ENCODE assay signal across 10 cellular contexts in the genomic region with DNA sequence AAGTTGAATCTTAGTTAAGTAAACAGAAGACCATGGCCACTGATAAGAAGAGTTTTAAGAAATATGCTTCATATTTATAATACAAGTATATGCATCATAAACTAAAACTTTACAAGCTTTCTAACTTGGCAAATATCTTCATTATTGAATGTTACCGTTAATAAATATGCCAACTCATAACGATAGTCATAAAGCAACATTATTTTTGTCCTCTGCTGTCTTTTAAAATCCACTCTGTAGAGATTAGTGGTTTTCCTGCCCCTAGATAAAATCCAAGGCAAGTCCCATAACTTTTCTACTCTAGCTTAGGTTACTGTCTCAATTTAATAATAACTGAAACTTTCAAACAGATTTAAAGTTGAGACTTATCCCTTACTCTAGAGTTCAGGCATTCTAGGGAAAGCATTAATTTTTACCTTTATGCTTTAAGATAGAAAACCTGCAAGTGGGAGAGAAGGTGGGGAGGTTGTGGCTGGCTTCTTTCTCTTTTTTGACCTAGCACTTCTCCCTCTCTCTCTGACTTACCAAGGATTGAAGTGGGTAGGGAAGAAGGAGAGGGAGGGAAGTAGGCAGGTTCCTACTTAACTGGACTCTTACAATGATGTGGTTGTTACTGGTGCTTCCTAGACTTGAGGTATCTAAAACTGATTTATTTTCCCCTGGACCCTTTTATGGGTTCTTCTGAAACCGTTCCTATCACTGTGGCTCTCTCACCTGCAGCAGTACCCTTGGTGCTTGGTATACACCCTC. TPM values are rescaled to one million over a fixed set of nuclear protein-coding genes. Genes with fewer than 3 reads are reported as not detected.
DNase-seq lines count a peak whose midpoint lies in the region; ATAC-seq and TF ChIP-seq lines count a peak whose summit lies in the region.
"Had no signal": no experiment of that assay in that cellular context is flagged by ENCODE, and none has a peak within 500 bp of the region (broad histone marks: within the 10 kb centered on the region; RNA-seq: fewer than 3 reads in every experiment).

No MANE protein-coding gene starts in this region.

- no peaks in the 10 kb centered on the region for H3K36me3 ChIP-seq in right atrium auricular region
- peaks cover 0 to 18% of the 10 kb centered on the region in 2 experiments for H3K36me3 ChIP-seq in mesenchymal stem cell (ENCODE audit: control insufficient read depth in 1 of 2, insufficient read depth in 2 of 2, low read depth in 1 of 2, low read length in 2 of 2)
- no peaks in the 10 kb centered on the region for H3K36me3 ChIP-seq in urinary bladder (ENCODE audit: insufficient read depth)

- H3K9me3 Mint-ChIP-seq in activated T-helper 2 cell treated with anti-CD3 and anti-CD28 coated beads, Interferon-gamma antibody, Interleukin-2, Interleukin-4, amounts not matched to agents 10 μg/mL and 5 μg/mL and 100 μg/mL, durations not matched to agents 14 hours and 24 hours and 36 hours = no peaks in the 10 kb centered on the region

- no peak overlapping the region for H2BK5ac ChIP-seq in mesenchymal stem cell (ENCODE audit: low read depth, low read length, poor library complexity, severe bottlenecking)

- peak overlapping the region; percentile 89 for H2BK15ac ChIP-seq in mesenchymal stem cell (ENCODE audit: low read depth, poor library complexity, severe bottlenecking)

- H3K9ac ChIP-seq in mesenchymal stem cell (ENCODE audit: low read length) = peak overlapping the region; percentile 85

- WGBS in mesenchymal stem cell = 80% methylated on average over 3 of the region's 3 CpGs
- WGBS in urinary bladder = 26% methylated on average over 3 of the region's 3 CpGs

- peaks cover 66% of the 10 kb centered on the region for H3K36me3 Mint-ChIP-seq in activated T-helper 2 cell treated with anti-CD3 and anti-CD28 coated beads, Interferon-gamma antibody, Interleukin-2, Interleukin-4, amounts not matched to agents 10 μg/mL and 5 μg/mL and 100 μg/mL, durations not matched to agents 14 hours and 24 hours and 36 hours (ENCODE audit: low read depth)

- peak overlapping the region; percentile 49 to 68 for H3K27ac ChIP-seq in right atrium auricular region
- peak overlapping the region; percentile 16 for H3K27ac ChIP-seq in mesenchymal stem cell (ENCODE audit: low read length, poor library complexity, severe bottlenecking)
- H3K27ac ChIP-seq in urinary bladder (ENCODE audit: low read depth) = peak overlapping the region; percentile 71

- peak overlapping the region; percentile 75 for H4K8ac ChIP-seq in mesenchymal stem cell (ENCODE audit: low read length)

- intact Hi-C loops in Right ventricle myocardium superior (cut with DNase I) = no loop called here
- intact Hi-C loops in activated T-helper 2 cell treated with anti-CD3 and anti-CD28 coated beads, Interferon-gamma antibody, Interleukin-2, Interleukin-4, amounts not matched to agents 10 μg/mL and 5 μg/mL and 100 μg/mL, durations not matched to agents 14 hours and 24 hours and 36 hours (cut with micrococcal nuclease) = loop anchor here (1.0 to 5.0 kb wide), 5 partner anchors 16 to 278 kb away; a partner anchor contains a TSS

- H3K79me1 ChIP-seq in mesenchymal stem cell (replicated peaks; ENCODE audit: low read length, poor library complexity, severe bottlenecking) = peaks cover 12% of the 10 kb centered on the region

- peak overlapping the region in 1 of 2 experiments; percentile 19 for H3K4ac ChIP-seq in mesenchymal stem cell (ENCODE audit: low read depth in 1 of 2, low read length in 2 of 2)

- no peak for TF ChIP-seq CTCF in right atrium auricular region (IDR thresholded peaks at IDR 0.05)

- H2BK12ac ChIP-seq in mesenchymal stem cell (ENCODE audit: low read length in 2 of 2) = peak overlapping the region in 1 of 2 experiments; percentile 49

- peak overlapping the region; percentile 85 for H3K27ac Mint-ChIP-seq in activated T-helper 2 cell treated with anti-CD3 and anti-CD28 coated beads, Interferon-gamma antibody, Interleukin-2, Interleukin-4, amounts not matched to agents 10 μg/mL and 5 μg/mL and 100 μg/mL, durations not matched to agents 14 hours and 24 hours and 36 hours

- no peak overlapping the region for H2BK120ac ChIP-seq in mesenchymal stem cell (ENCODE audit: low read depth, low read length)

- no peak overlapping the region for H2AFZ ChIP-seq in mesenchymal stem cell (ENCODE audit: low read depth, low read length)

- H3K4me1 ChIP-seq in right atrium auricular region (peaks cover 0 to 69% of the 10 kb centered on the region in 2 donors), mesenchymal stem cell (ENCODE audit: control insufficient read depth, insufficient read depth, low read depth, low read length) (no peaks in the 10 kb centered on the region), urinary bladder (ENCODE audit: insufficient read depth) (peaks cover under 1% of the 10 kb centered on the region)

- peak overlapping the region; percentile 51 for H2AK5ac ChIP-seq in mesenchymal stem cell (ENCODE audit: low read length, severe bottlenecking)

- H3K4me3 Mint-ChIP-seq in activated T-helper 2 cell treated with anti-CD3 and anti-CD28 coated beads, Interferon-gamma antibody, Interleukin-2, Interleukin-4, amounts not matched to agents 10 μg/mL and 5 μg/mL and 100 μg/mL, durations not matched to agents 14 hours and 24 hours and 36 hours (ENCODE audit: low read depth) = peak overlapping the region; percentile 30

- H4K91ac ChIP-seq in mesenchymal stem cell (ENCODE audit: low read length) = peak overlapping the region; percentile 18

- H3K27me3 ChIP-seq in right atrium auricular region (no peaks in the 10 kb centered on the region), mesenchymal stem cell (ENCODE audit: control insufficient read depth in 1 of 2, insufficient read depth in 1 of 2, low read length in 2 of 2) (no peaks in the 10 kb centered on the region)

- DNase-seq in right atrium auricular region (ENCODE audit: low spot score) (no peak), Right ventricle myocardium superior (no peak), mesenchymal stem cell (peak; percentile 30), NCI-H146 (lab: John Stamatoyannopoulos, UW) (no peak)
- DNase-seq in activated T-helper 2 cell treated with anti-CD3 and anti-CD28 coated beads, Interferon-gamma antibody, Interleukin-2, Interleukin-4, amounts not matched to agents 10 μg/mL and 5 μg/mL and 100 μg/mL, durations not matched to agents 14 hours and 24 hours and 36 hours (ENCODE audit: low spot score) = no peak
- DNase-seq: Caco-2, NCI-H1417 treated with DMSO at 0.1 percent for 48 hours had no signal

- no peak overlapping the region for H3K4me3 ChIP-seq in right atrium auricular region
- H3K4me3 ChIP-seq in mesenchymal stem cell (ENCODE audit: insufficient read depth in 1 of 2, low read depth in 1 of 2, low read length in 2 of 2) = no peak overlapping the region
- no peak overlapping the region for H3K4me3 ChIP-seq in urinary bladder (ENCODE audit: low read depth, low read length)

- H3K18ac ChIP-seq in mesenchymal stem cell (ENCODE audit: low read depth in 1 of 2, low read length in 2 of 2) = peak overlapping the region; percentile 66 to 83

- H3K27me3 Mint-ChIP-seq in activated T-helper 2 cell treated with anti-CD3 and anti-CD28 coated beads, Interferon-gamma antibody, Interleukin-2, Interleukin-4, amounts not matched to agents 10 μg/mL and 5 μg/mL and 100 μg/mL, durations not matched to agents 14 hours and 24 hours and 36 hours (ENCODE audit: low read depth) = no peaks in the 10 kb centered on the region

- H3K4me2 ChIP-seq in mesenchymal stem cell (ENCODE audit: low read length, poor library complexity, severe bottlenecking) = no peak overlapping the region

- H3K9me3 ChIP-seq in right atrium auricular region (no peaks in the 10 kb centered on the region), mesenchymal stem cell (ENCODE audit: control insufficient read depth, low read length) (no peaks in the 10 kb centered on the region)
- H3K9me3 ChIP-seq: Caco-2 had no signal

- no peak overlapping the region for H3K14ac ChIP-seq in mesenchymal stem cell (ENCODE audit: low read length in 2 of 2)

- ATAC-seq in Right ventricle myocardium superior (ENCODE audit: poor library complexity) (no peak), GM21447 (IDR thresholded peaks at IDR 0.05; ENCODE audit: unreplicated experiment) (no peak), HG03354 (IDR thresholded peaks at IDR 0.05; ENCODE audit: poor library complexity, severe bottlenecking, unreplicated experiment) (no peak)

- H3K23ac ChIP-seq in mesenchymal stem cell (ENCODE audit: low read length in 2 of 2) = no peak overlapping the region

- H3K4me1 Mint-ChIP-seq in activated T-helper 2 cell treated with anti-CD3 and anti-CD28 coated beads, Interferon-gamma antibody, Interleukin-2, Interleukin-4, amounts not matched to agents 10 μg/mL and 5 μg/mL and 100 μg/mL, durations not matched to agents 14 hours and 24 hours and 36 hours (ENCODE audit: low read depth) = peaks cover 74% of the 10 kb centered on the region

RNA-seq across cellular contexts. Expression of a gene that starts 29.6 kb away (rescaled TPM):
- total RNA-seq in right atrium auricular region (10 to 100 TPM; 18.1 to 29.9 TPM), Right ventricle myocardium superior (20.7 TPM), urinary bladder (47.6 TPM)
- total RNA-seq in activated T-helper 2 cell treated with anti-CD3 and anti-CD28 coated beads, Interferon-gamma antibody, Interleukin-2, Interleukin-4, amounts not matched to agents 10 μg/mL and 5 μg/mL and 100 μg/mL, durations not matched to agents 14 hours and 24 hours and 36 hours = 113 and 124 TPM in 2 replicates
- polyA plus RNA-seq in mesenchymal stem cell (2013, experiment 1 of 2) = 50.9 TPM
- 50.6 TPM for polyA plus RNA-seq in mesenchymal stem cell (2013, experiment 2 of 2)
- polyA plus RNA-seq in urinary bladder = 64.6 TPM

Comparison
In these comparisons a context has a peak if more than half of its experiments do, and no peak if none do; other contexts are left out.
1. H3K27ac ChIP-seq: peak in every context shown above with its lines; median percentile 71 in urinary bladder; 58 in right atrium auricular region; 16 in mesenchymal stem cell.